ENCODE assay signal across 11 cellular contexts in genomic region chr5:1511037-1511436, GRCh38. TPM values are rescaled to one million over a fixed set of nuclear protein-coding genes. Genes with fewer than 3 reads are reported as not detected.
DNase-seq lines count a peak whose midpoint lies in the region; ATAC-seq and TF ChIP-seq lines count a peak whose summit lies in the region.
"Had no signal": no experiment of that assay in that cellular context is flagged by ENCODE, and none has a peak within 500 bp of the region (broad histone marks: within the 10 kb centered on the region; RNA-seq: fewer than 3 reads in every experiment).

No MANE protein-coding gene starts in this region.

- H3K36me3 ChIP-seq in lung (ENCODE audit: control insufficient read depth in 2 of 2, insufficient read depth in 2 of 2, low read length in 2 of 2), result peaks cover 0 to 33% of the 10 kb centered on the region in 2 donors
- H3K36me3 ChIP-seq in testis (ENCODE audit: low read depth, missing control alignments), result no peaks in the 10 kb centered on the region

- H3K36me3 Mint-ChIP-seq in activated T-cell treated with anti-CD3 and anti-CD28 coated beads, Interleukin-2, amount 50 U/mL, for 4 hours (ENCODE audit: insufficient read depth), result peaks cover 5% of the 10 kb centered on the region
- H3K36me3 Mint-ChIP-seq in activated T-cell treated with anti-CD3 and anti-CD28 coated beads, Interleukin-2, amount 50 U/mL, for 72 hours (ENCODE audit: insufficient read depth in 2 of 2), result peaks cover 0 to 2% of the 10 kb centered on the region in 2 donors
- H3K36me3 Mint-ChIP-seq in activated CD8-positive, alpha-beta memory T cell treated with anti-CD3 and anti-CD28 coated beads, Interleukin-2, amount 10 ng/mL, durations not matched to agents 7 days and 5 days, result peaks cover 2% of the 10 kb centered on the region

- CTCF ChIA-PET in activated CD8-positive, alpha-beta memory T cell treated with anti-CD3 and anti-CD28 coated beads, Interleukin-2, amount 10 ng/mL, durations not matched to agents 7 days and 5 days (lab: Charles Lee), result interaction anchor here (1.5 kb wide), 1 partner anchor 133 kb away, joined by 3 read pairs; no protein-coding TSS in a partner anchor

- no peak for TF ChIP-seq CTCF in lung (IDR thresholded peaks at IDR 0.05; ENCODE audit: control extremely low read depth, extremely low read depth)
- TF ChIP-seq CTCF in testis (IDR thresholded peaks at IDR 0.05), result no peak

- H3K27ac ChIP-seq in lung (ENCODE audit: low read depth in 1 of 2, low read length in 1 of 2), result no peak overlapping the region
- no peak overlapping the region for H3K27ac ChIP-seq in testis
- H3K27ac ChIP-seq: brain microvascular endothelial cell had no signal

- no peaks in the 10 kb centered on the region for H3K27me3 Mint-ChIP-seq in activated T-cell treated with anti-CD3 and anti-CD28 coated beads, Interleukin-2, amount 50 U/mL, for 4 hours (ENCODE audit: low read depth)
- H3K27me3 Mint-ChIP-seq in activated T-cell treated with anti-CD3 and anti-CD28 coated beads, Interleukin-2, amount 50 U/mL, for 72 hours (ENCODE audit: low read depth), result no peaks in the 10 kb centered on the region
- H3K27me3 Mint-ChIP-seq in activated CD8-positive, alpha-beta memory T cell treated with anti-CD3 and anti-CD28 coated beads, Interleukin-2, amount 10 ng/mL, durations not matched to agents 7 days and 5 days, result no peaks in the 10 kb centered on the region

- H3K4me1 ChIP-seq in lung (ENCODE audit: control insufficient read depth in 2 of 2, insufficient read depth in 2 of 2, low read length in 2 of 2) (peaks cover 0 to 21% of the 10 kb centered on the region in 2 donors), testis (peaks cover 8% of the 10 kb centered on the region)

- peaks cover 17% of the 10 kb centered on the region for H3K4me1 Mint-ChIP-seq in activated T-cell treated with anti-CD3 and anti-CD28 coated beads, Interleukin-2, amount 50 U/mL, for 4 hours (ENCODE audit: low read depth)
- H3K4me1 Mint-ChIP-seq in activated T-cell treated with anti-CD3 and anti-CD28 coated beads, Interleukin-2, amount 50 U/mL, for 72 hours (ENCODE audit: low read depth), result peaks cover 4% of the 10 kb centered on the region
- peaks cover 6% of the 10 kb centered on the region for H3K4me1 Mint-ChIP-seq in activated CD8-positive, alpha-beta memory T cell treated with anti-CD3 and anti-CD28 coated beads, Interleukin-2, amount 10 ng/mL, durations not matched to agents 7 days and 5 days

- no peak for ATAC-seq in activated T-cell treated with anti-CD3 and anti-CD28 coated beads, Interleukin-2, amount 50 U/mL, for 4 hours
- no peak for ATAC-seq in activated T-cell treated with anti-CD3 and anti-CD28 coated beads, Interleukin-2, amount 50 U/mL, for 72 hours (replicated peaks in 1 of 2)
- ATAC-seq in activated CD8-positive, alpha-beta memory T cell treated with anti-CD3 and anti-CD28 coated beads, Interleukin-2, amount 10 ng/mL, durations not matched to agents 7 days and 5 days, result no peak
- no peak for ATAC-seq in lung (ENCODE audit: insufficient read depth, low FRiP score)
- no peak for ATAC-seq in GM18517 (IDR thresholded peaks at IDR 0.05; ENCODE audit: unreplicated experiment)

- 93 to 98% methylated on average over 20 of the region's 20 CpGs for WGBS in lung, 2 donors
- WGBS in testis, 2 donors, result 90 to 92% methylated on average over 16 to 20 of the region's 20 CpGs

- no peak overlapping the region for H3K27ac Mint-ChIP-seq in activated T-cell treated with anti-CD3 and anti-CD28 coated beads, Interleukin-2, amount 50 U/mL, for 72 hours
- no peak overlapping the region for H3K27ac Mint-ChIP-seq in activated CD8-positive, alpha-beta memory T cell treated with anti-CD3 and anti-CD28 coated beads, Interleukin-2, amount 10 ng/mL, durations not matched to agents 7 days and 5 days

- peak; percentile 2 for DNase-seq in activated T-cell treated with anti-CD3 and anti-CD28 coated beads, Interleukin-2, amount 50 U/mL, for 4 hours
- DNase-seq in activated T-cell treated with anti-CD3 and anti-CD28 coated beads, Interleukin-2, amount 50 U/mL, for 72 hours, result no peak
- DNase-seq in activated CD8-positive, alpha-beta memory T cell treated with anti-CD3 and anti-CD28 coated beads, Interleukin-2, amount 10 ng/mL, durations not matched to agents 7 days and 5 days, result peak; percentile 32
- peak; percentile 25 for DNase-seq in lung (ENCODE audit: low spot score)
- peak; percentile 12 for DNase-seq in testis
- DNase-seq in retina, result no peak
- no peak for DNase-seq in NCI-H1048 (lab: John Stamatoyannopoulos, UW)
- DNase-seq: brain microvascular endothelial cell, OCI-M1 had no signal

- no peaks in the 10 kb centered on the region for H3K9me3 ChIP-seq in lung (ENCODE audit: control insufficient read depth in 2 of 2, insufficient read depth in 1 of 2, low read length in 1 of 2)
- no peaks in the 10 kb centered on the region for H3K9me3 ChIP-seq in testis
- H3K9me3 ChIP-seq: A549 had no signal

- H3K4me3 Mint-ChIP-seq in activated T-cell treated with anti-CD3 and anti-CD28 coated beads, Interleukin-2, amount 50 U/mL, for 4 hours, result no peak overlapping the region
- no peak overlapping the region for H3K4me3 Mint-ChIP-seq in activated T-cell treated with anti-CD3 and anti-CD28 coated beads, Interleukin-2, amount 50 U/mL, for 72 hours
- no peak overlapping the region for H3K4me3 Mint-ChIP-seq in activated CD8-positive, alpha-beta memory T cell treated with anti-CD3 and anti-CD28 coated beads, Interleukin-2, amount 10 ng/mL, durations not matched to agents 7 days and 5 days

- H3K27me3 ChIP-seq in lung (ENCODE audit: control insufficient read depth, insufficient read depth), result no peaks in the 10 kb centered on the region
- no peaks in the 10 kb centered on the region for H3K27me3 ChIP-seq in testis
- H3K27me3 ChIP-seq: brain microvascular endothelial cell had no signal

- H3K4me3 ChIP-seq in lung (no peak overlapping the region), testis (no peak overlapping the region)
- H3K4me3 ChIP-seq: A549 had no signal

- H3K9me3 Mint-ChIP-seq in activated T-cell treated with anti-CD3 and anti-CD28 coated beads, Interleukin-2, amount 50 U/mL, for 4 hours, result no peaks in the 10 kb centered on the region
- no peaks in the 10 kb centered on the region for H3K9me3 Mint-ChIP-seq in activated T-cell treated with anti-CD3 and anti-CD28 coated beads, Interleukin-2, amount 50 U/mL, for 72 hours
- H3K9me3 Mint-ChIP-seq in activated CD8-positive, alpha-beta memory T cell treated with anti-CD3 and anti-CD28 coated beads, Interleukin-2, amount 10 ng/mL, durations not matched to agents 7 days and 5 days (ENCODE audit: low read depth), result no peaks in the 10 kb centered on the region

- intact Hi-C loops in testis (cut with DNase I; ENCODE audit: low total_unique reads), result no loop called here

- TF ChIP-seq POLR2A in testis (IDR thresholded peaks at IDR 0.05), result no peak

RNA-seq across cellular contexts. Expression of gene LPCAT1, which starts 12.7 kb away (rescaled TPM):
- total RNA-seq in activated T-cell treated with anti-CD3 and anti-CD28 coated beads, Interleukin-2, amount 50 U/mL, for 4 hours, result 10 to 100 TPM; 60.6 to 76.8 (median 65.7) TPM
- 10 to 100 TPM; 31.3 to 37.7 TPM for total RNA-seq in activated T-cell treated with anti-CD3 and anti-CD28 coated beads, Interleukin-2, amount 50 U/mL, for 72 hours
- total RNA-seq in activated CD8-positive, alpha-beta memory T cell treated with anti-CD3 and anti-CD28 coated beads, Interleukin-2, amount 10 ng/mL, durations not matched to agents 7 days and 5 days, result 10 to 100 TPM; 83.8 to 85.3 TPM
- total RNA-seq in lung (100 to 1,000 TPM; 320 to 565 TPM), testis (10 to 100 TPM; 21.1 to 27.1 TPM)
- polyA plus RNA-seq in lung (100 to 1,000 TPM; 198 to 669 TPM), testis (ENCODE audit: insufficient read depth, low read depth, low replicate concordance) (23.9 TPM)

Comparison
In these comparisons a context has a peak if more than half of its experiments do, and no peak if none do; other contexts are left out.
1. DNase-seq: peak in activated T-cell treated with anti-CD3 and anti-CD28 coated beads, Interleukin-2, amount 50 U/mL, for 4 hours (single experiment), activated CD8-positive, alpha-beta memory T cell treated with anti-CD3 and anti-CD28 coated beads, Interleukin-2, amount 10 ng/mL, durations not matched to agents 7 days and 5 days (single experiment), lung (single experiment) and testis (single experiment); none in activated T-cell treated with anti-CD3 and anti-CD28 coated beads, Interleukin-2, amount 50 U/mL, for 72 hours (0 of 2), retina (single experiment) and NCI-H1048 (single experiment).